34 cellular contexts compared by ENCODE assay signal in genomic region chr3:147244397-147244796, GRCh38.
"Had no signal": no experiment of that assay in that cellular context is flagged by ENCODE, and none has a peak within 500 bp of the region (broad histone marks: within the 10 kb centered on the region; RNA-seq: fewer than 3 reads in every experiment).

No MANE protein-coding gene starts in this region.

- H3K9me3 ChIP-seq: adrenal gland, body of pancreas, esophagus squamous epithelium had no signal

- DNase-seq: activated B cell treated with CpG ODN at 0.5 μM for 24 hours; activated CD4-positive, alpha-beta T cell treated with anti-CD3 and anti-CD28 coated beads for 48 hours; activated CD4-positive, alpha-beta T cell treated with anti-CD3 and anti-CD28 coated beads, Interleukin-2, amount 50 U/mL, for 1 hour; activated CD4-positive, alpha-beta T cell treated with anti-CD3 and anti-CD28 coated beads, Interleukin-2, amount 50 U/mL, for 48 hours; activated CD8-positive, alpha-beta memory T cell treated with anti-CD3 and anti-CD28 coated beads, Interleukin-2, amount 10 ng/mL, durations not matched to agents 7 days and 5 days; activated CD8-positive, alpha-beta memory T cell treated with anti-CD3 and anti-CD28 coated beads, Interleukin-2, amount 50 U/mL, for 4 hours; activated CD8-positive, alpha-beta T cell treated with anti-CD3 and anti-CD28 coated beads for 36 hours; activated effector memory CD4-positive, alpha-beta T cell treated with anti-CD3 and anti-CD28 coated beads, Interleukin-2, amount 50 U/mL, for 16 hours; activated naive CD4-positive, alpha-beta T cell treated with anti-CD3 and anti-CD28 coated beads for 36 hours; activated naive CD8-positive, alpha-beta T cell treated with anti-CD3 and anti-CD28 coated beads for 36 hours; activated naive CD8-positive, alpha-beta T cell treated with anti-CD3 and anti-CD28 coated beads, Interleukin-2, amount 50 U/mL, for 24 hours; activated T-cell treated with anti-CD3 and anti-CD28 coated beads, Interleukin-2, amount 50 U/mL, for 1 hour; activated T-cell treated with anti-CD3 and anti-CD28 coated beads, Interleukin-2, amount 50 U/mL, for 48 hours; adrenal gland; amygdala; aorta; body of pancreas; caudate nucleus; cortex of kidney; dermis blood vessel endothelial cell; effector CD4-positive, alpha-beta T cell; effector memory CD8-positive, alpha-beta T cell; esophagus squamous epithelium; foreskin melanocyte; head of caudate nucleus; T-helper 1 cell; T-helper 17 cell; T1000; WERI-Rb-1 had no signal

- H3K27me3 ChIP-seq: adrenal gland, body of pancreas, esophagus squamous epithelium had no signal

- H3K27ac ChIP-seq: adrenal gland, body of pancreas, epithelial cell of prostate, esophagus squamous epithelium, WERI-Rb-1 had no signal

- ATAC-seq: activated CD4-positive, CD25-positive, alpha-beta regulatory T cell treated with anti-CD3 and anti-CD28 coated beads, Interleukin-2, amount 50 U/mL, for 24 hours; activated CD8-positive, alpha-beta memory T cell treated with anti-CD3 and anti-CD28 coated beads, Interleukin-2, amount 10 ng/mL, durations not matched to agents 7 days and 5 days; activated CD8-positive, alpha-beta T cell treated with anti-CD3 and anti-CD28 coated beads for 36 hours; activated naive CD8-positive, alpha-beta T cell treated with anti-CD3 and anti-CD28 coated beads, Interleukin-2, amount 50 U/mL, for 24 hours; body of pancreas; effector memory CD8-positive, alpha-beta T cell; T-helper 17 cell had no signal

- H3K4me3 ChIP-seq: adrenal gland, body of pancreas, esophagus squamous epithelium had no signal

- FAIRE-seq: colon, endometrium, endothelial cell of umbilical vein had no signal

- H3K36me3 ChIP-seq: adrenal gland, esophagus squamous epithelium, WERI-Rb-1 had no signal

- H3K4me1 ChIP-seq: adrenal gland, body of pancreas, esophagus squamous epithelium had no signal
